29 cellular contexts compared by ENCODE assay signal in genomic region chr1:152148991-152149390, GRCh38. TPM values are rescaled to one million over a fixed set of nuclear protein-coding genes. Genes with fewer than 3 reads are reported as not detected.
"Had no signal": no experiment of that assay in that cellular context is flagged by ENCODE, and none has a peak within 500 bp of the region (broad histone marks: within the 10 kb centered on the region; RNA-seq: fewer than 3 reads in every experiment).

No MANE protein-coding gene starts in this region.

- H3K27ac ChIP-seq: brain microvascular endothelial cell, cardiac muscle cell had no signal

- H3K27me3 ChIP-seq: brain microvascular endothelial cell, cardiac muscle cell had no signal

- DNase-seq: activated B cell treated with CpG ODN at 0.5 μM for 24 hours; activated CD4-positive, alpha-beta memory T cell treated with anti-CD3 and anti-CD28 coated beads for 36 hours; activated CD4-positive, alpha-beta T cell treated with anti-CD3 and anti-CD28 coated beads for 1 hour; activated CD4-positive, alpha-beta T cell treated with anti-CD3 and anti-CD28 coated beads, Interleukin-2, amount 10 ng/mL, durations not matched to agents 7 days and 5 days; activated CD8-positive, alpha-beta memory T cell treated with anti-CD3 and anti-CD28 coated beads for 24 hours; activated gamma-delta T cell; activated naive CD4-positive, alpha-beta T cell treated with anti-CD3 and anti-CD28 coated beads for 36 hours; activated T-cell treated with anti-CD3 and anti-CD28 coated beads for 4 hours; activated T-cell treated with anti-CD3 and anti-CD28 coated beads, Interleukin-2, amount 50 U/mL, for 48 hours; amygdala; brain microvascular endothelial cell; NCI-H1092; NCI-H1417; NCI-H1694; NCI-H2029; NCI-H2107; NCI-H2171 treated with DMSO at 0.1 percent for 48 hours; NCI-H510A; NCI-H526 treated with DMSO at 0.1 percent for 48 hours; NCI-H82; SIG-M5; T-helper 17 cell; T-helper 9 cell had no signal

- H3K36me3 ChIP-seq: brain microvascular endothelial cell, cardiac muscle cell had no signal

- H3K4me3 ChIP-seq: cardiac muscle cell had no signal

RNA-seq across cellular contexts. Expression of gene RPTN, which starts 10.0 kb away (rescaled TPM):
- total RNA-seq: activated B cell treated with CpG ODN at 0.5 μM for 24 hours; activated CD4-positive, alpha-beta memory T cell treated with anti-CD3 and anti-CD28 coated beads for 36 hours; activated CD4-positive, alpha-beta T cell treated with anti-CD3 and anti-CD28 coated beads, Interleukin-2, amount 10 ng/mL, durations not matched to agents 7 days and 5 days; activated naive CD4-positive, alpha-beta T cell treated with anti-CD3 and anti-CD28 coated beads for 36 hours; activated T-helper 17 cell treated with anti-CD3 and anti-CD28 coated beads, Interleukin-2, amount 50 U/mL, for 72 hours; cardiac muscle cell; LHCN-M2; MCF 10A; OCI-LY7; RPMI7951; T-helper 17 cell had no signal
- polyA plus RNA-seq: cardiac muscle cell had no signal

RNA-seq across cellular contexts. Expression of gene TCHH, which starts 33.7 kb away (rescaled TPM):
- total RNA-seq: activated B cell treated with CpG ODN at 0.5 μM for 24 hours; activated CD4-positive, alpha-beta memory T cell treated with anti-CD3 and anti-CD28 coated beads for 36 hours; activated naive CD4-positive, alpha-beta T cell treated with anti-CD3 and anti-CD28 coated beads for 36 hours; cardiac muscle cell; OCI-LY7 had no signal
- polyA plus RNA-seq: cardiac muscle cell had no signal
